1 cellular context compared by ENCODE assay signal in genomic region chr19:45922281-45922680, GRCh38.
TF ChIP-seq lines count a peak whose summit lies in the region.

No MANE protein-coding gene starts in this region.

TF ChIP-seq in K562, 482 proteins besides CTCF, POLR2A, EP300 and RAD21 (continued from another document):
- no peak for TF ChIP-seq GTF2F1 (IDR thresholded peaks at IDR 0.05; ENCODE audit: low read depth, low read length)
- no peak for TF ChIP-seq ZNF586 (CRISPR knock-in tag; conservative IDR thresholded peaks at IDR 0.05)
- TF ChIP-seq HOXB6 (CRISPR knock-in tag; IDR thresholded peaks at IDR 0.05; ENCODE audit: borderline replicate concordance) = no peak
- TF ChIP-seq ZBTB8A (IDR thresholded peaks at IDR 0.05; ENCODE audit: partially characterized antibody) = no peak
- TF ChIP-seq RBM25 (IDR thresholded peaks at IDR 0.05; ENCODE audit: low read depth, low read length, severe bottlenecking) = peak; percentile 20
- TF ChIP-seq HNRNPK (IDR thresholded peaks at IDR 0.05; ENCODE audit: low read depth, low read length, poor library complexity, severe bottlenecking) = no peak
